Comparison of ENCODE assay signal across 1 cellular context in genomic region chr4:3389186-3389878, GRCh38.
TF ChIP-seq lines count a peak whose summit lies in the region.

No MANE protein-coding gene starts in this region.

TF ChIP-seq in WTC11, 78 proteins besides CTCF, POLR2A, EP300 and RAD21 (continued from another document):
- TF ChIP-seq CDX4 (CRISPR knock-in tag; IDR thresholded peaks at IDR 0.05; ENCODE audit: borderline replicate concordance) (no peak), ATF3 (CRISPR knock-in tag; conservative IDR thresholded peaks at IDR 0.05) (no peak), ZNF423 (CRISPR knock-in tag; IDR thresholded peaks at IDR 0.05) (no peak), CREM (CRISPR knock-in tag; IDR thresholded peaks at IDR 0.05) (no peak)
TF ChIP-seq in WTC11: peak in this region for 0.
